Comparison of ENCODE assay signal across 8 cellular contexts in genomic region chr1:41241748-41242644, GRCh38. TPM values are rescaled to one million over a fixed set of nuclear protein-coding genes. Genes with fewer than 3 reads are reported as not detected.
DNase-seq lines count a peak whose midpoint lies in the region; ATAC-seq and TF ChIP-seq lines count a peak whose summit lies in the region.

TSS of gene SCMH1 (minus strand) at chr1:41242306. CDS start at chr1:41186133, 56,173 bp downstream.

- H3K9me3 Mint-ChIP-seq in immature natural killer cell = no peaks in the 10 kb centered on the region

- ATAC-seq in GM21825 (IDR thresholded peaks at IDR 0.05; ENCODE audit: unreplicated experiment) = peak; percentile 37

- intact Hi-C loops in spleen (cut with DNase I; ENCODE audit: low total_unique reads) = no loop called here

- peaks cover 1 to 10% (median 7%) of the 10 kb centered on the region in 3 donors for H3K27me3 Mint-ChIP-seq in immature natural killer cell (ENCODE audit: low read depth in 3 of 3)

- WGBS in spleen, 5 donors = 0 to 1% (median 1%) methylated on average over 30 to 121 of the region's 121 CpGs

- H3K27ac ChIP-seq in brain microvascular endothelial cell (peak within 1 kb of the TSS; percentile 49), spleen (peak within 1 kb of the TSS; percentile 85 to 96 (median 92))

- DNase-seq in EH (ENCODE audit: low read depth) (peak; percentile 58), MG63 (peak; percentile 49), T1000 (lab: John Stamatoyannopoulos, UW) (peak; percentile 33), brain microvascular endothelial cell (no peak), immature natural killer cell (peak; percentile 48 to 52 (median 49)), spleen (peak; percentile 90), foreskin melanocyte (no peak)

- H3K4me1 Mint-ChIP-seq in immature natural killer cell = peaks cover 18 to 23% of the 10 kb centered on the region in 2 donors

- TF ChIP-seq POLR2A in spleen (IDR thresholded peaks at IDR 0.05) = no peak

- H3K27me3 ChIP-seq in MG63 (no peaks in the 10 kb centered on the region), brain microvascular endothelial cell (replicated peaks) (no peaks in the 10 kb centered on the region), spleen (replicated peaks in 1 of 7) (no peaks in the 10 kb centered on the region)

- in situ Hi-C loops in brain microvascular endothelial cell (cut with HindIII; ENCODE audit: low pct_ligation_motif_present, low sequenced_read_pairs) = no loop called here

- H3K27ac Mint-ChIP-seq in immature natural killer cell = peak within 1 kb of the TSS; percentile 65 to 92 (median 90)

- H3K4me1 ChIP-seq in spleen = peaks cover 13 to 53% (median 44%) of the 10 kb centered on the region in 6 donors

- H3K4me3 ChIP-seq in MG63 = peak within 1 kb of the TSS; percentile 64
- peak within 1 kb of the TSS; percentile 64 for H3K4me3 ChIP-seq in brain microvascular endothelial cell (ENCODE audit: low read depth, low read length)
- H3K4me3 ChIP-seq in spleen = peak within 1 kb of the TSS; percentile 70 to 95 (median 84)

- TF ChIP-seq CTCF in brain microvascular endothelial cell (IDR thresholded peaks at IDR 0.05; ENCODE audit: low read depth, low read length, missing control alignments) = no peak
- no peak for TF ChIP-seq CTCF in spleen (IDR thresholded peaks at IDR 0.05 in 8 of 11, conservative IDR thresholded peaks at IDR 0.05 in 3 of 11)

- H3K36me3 ChIP-seq in MG63 (no peaks in the 10 kb centered on the region), brain microvascular endothelial cell (replicated peaks) (no peaks in the 10 kb centered on the region), spleen (no peaks in the 10 kb centered on the region)

- peak within 1 kb of the TSS; percentile 85 to 89 (median 88) for H3K4me3 Mint-ChIP-seq in immature natural killer cell

- H3K36me3 Mint-ChIP-seq in immature natural killer cell = no peaks in the 10 kb centered on the region

- no peaks in the 10 kb centered on the region for H3K9me3 ChIP-seq in MG63
- H3K9me3 ChIP-seq in spleen = no peaks in the 10 kb centered on the region

RNA-seq across cellular contexts. Expression of gene SCMH1, which starts in this region (rescaled TPM):
- total RNA-seq in MG63 (2014; rRNA removed; shearing (Covaris generic); ENCODE audit: low replicate concordance) = 11.5 and 13.4 TPM in 2 replicates
- 1 to 10 TPM; 1.3 to 4.8 (median 4.6) TPM for polyA plus RNA-seq in immature natural killer cell
- 10 to 100 TPM; 25.0 to 40.5 (median 27.6) TPM for total RNA-seq in spleen
- 10 to 100 TPM in 2 of 3 donors, 1 to 10 TPM in 1; 8.6 to 15.1 (median 10.4) TPM for polyA plus RNA-seq in spleen

Comparison
In these comparisons a context has a peak if more than half of its experiments do, and no peak if none do; other contexts are left out.
1. DNase-seq: peak in EH (single experiment), MG63 (single experiment), T1000 (single experiment), immature natural killer cell (3 of 3) and spleen (single experiment); none in brain microvascular endothelial cell (single experiment) and foreskin melanocyte (single experiment).
2. Peak in every context shown above with its lines, with median percentiles within 50 percentile points of each other: H3K4me3 ChIP-seq.